13 cellular contexts compared by ENCODE assay signal in the genomic region with DNA sequence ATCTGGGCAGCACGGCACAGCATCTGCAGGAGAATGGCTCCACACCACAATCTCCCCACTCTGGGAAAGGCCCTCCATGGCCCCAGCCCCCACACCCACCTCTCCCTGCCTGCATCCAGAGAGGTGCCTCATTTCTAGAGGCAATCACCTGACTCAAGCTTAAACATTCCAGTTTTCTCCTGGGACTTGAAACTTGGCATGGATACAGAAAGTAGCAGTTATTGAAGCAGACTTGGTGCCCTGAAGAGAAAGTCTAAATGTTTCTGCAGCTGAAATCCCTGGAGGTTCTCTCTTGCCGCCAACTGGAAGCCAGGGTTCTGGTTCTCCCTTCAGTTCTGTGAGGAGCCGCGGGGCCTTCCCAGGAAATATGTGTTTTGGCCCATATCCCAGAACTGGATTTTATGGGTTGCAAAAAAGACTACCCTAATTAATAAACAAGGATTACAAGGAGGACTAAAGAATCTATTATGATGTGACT.
DNase-seq lines count a peak whose midpoint lies in the region; ATAC-seq and TF ChIP-seq lines count a peak whose summit lies in the region.
"Had no signal": no experiment of that assay in that cellular context is flagged by ENCODE, and none has a peak within 500 bp of the region (broad histone marks: within the 10 kb centered on the region; RNA-seq: fewer than 3 reads in every experiment).

No MANE protein-coding gene starts in this region.

- no peak overlapping the region for H3K4me3 Mint-ChIP-seq in osteocyte (ENCODE audit: unreplicated experiment)
- H3K4me3 Mint-ChIP-seq in effector memory CD8-positive, alpha-beta T cell: no peak overlapping the region
- H3K4me3 Mint-ChIP-seq: memory B cell had no signal

- H3K4me3 ChIP-seq in body of pancreas (no peak overlapping the region), transverse colon (no peak overlapping the region)
- H3K4me3 ChIP-seq: psoas muscle had no signal

- TF ChIP-seq POLR2A in body of pancreas (IDR thresholded peaks at IDR 0.05): no peak
- no peak for TF ChIP-seq POLR2A in transverse colon (IDR thresholded peaks at IDR 0.05)

- WGBS in body of pancreas, 2 donors: 43 to 69% methylated on average over 3 to 4 of the region's 4 CpGs
- 57 to 86% methylated on average over 1 to 4 of the region's 4 CpGs for WGBS in transverse colon (ENCODE audit: low coverage in 1 of 2), 2 donors

- H3K27me3 ChIP-seq in body of pancreas (no peaks in the 10 kb centered on the region), transverse colon (no peaks in the 10 kb centered on the region)

- peak overlapping the region; percentile 34 for H3K27ac ChIP-seq in epithelial cell of prostate
- no peak overlapping the region for H3K27ac ChIP-seq in body of pancreas
- no peak overlapping the region for H3K27ac ChIP-seq in transverse colon
- H3K27ac ChIP-seq: psoas muscle had no signal

- DNase-seq in ELR (ENCODE audit: low read depth): peak; percentile 6
- peak; percentile 41 for DNase-seq in NCI-H226
- DNase-seq in epithelial cell of prostate (ENCODE audit: low read depth, low spot score): no peak
- no peak for DNase-seq in osteocyte (ENCODE audit: extremely low spot score, unreplicated experiment)
- DNase-seq in body of pancreas: no peak
- DNase-seq in effector memory CD8-positive, alpha-beta T cell: no peak
- DNase-seq in transverse colon: no peak
- DNase-seq: activated CD4-positive, alpha-beta T cell treated with anti-CD3 and anti-CD28 coated beads, Interleukin-2, amount 50 U/mL, for 1 hour; activated effector memory CD4-positive, alpha-beta T cell treated with anti-CD3 and anti-CD28 coated beads, Interleukin-2, amount 50 U/mL, for 16 hours; glutamatergic neuron; psoas muscle had no signal

- in situ Hi-C loops in transverse colon (cut with MboI; ENCODE audit: low pct_ligation_motif_present in 1 of 4, low pct_unique_long_range_greater_than_20kb in 1 of 4, low sequenced_read_pairs in 3 of 4): no loop called here

- intact Hi-C loops in body of pancreas (cut with DNase I): no loop called here
- intact Hi-C loops in transverse colon (cut with DNase I; ENCODE audit: low total_unique reads): no loop called here

- H3K9me3 ChIP-seq in body of pancreas (no peaks in the 10 kb centered on the region), transverse colon (no peaks in the 10 kb centered on the region)
- H3K9me3 ChIP-seq: psoas muscle had no signal

- no peak for ATAC-seq in HG02759 (IDR thresholded peaks at IDR 0.05; ENCODE audit: unreplicated experiment)
- no peak for ATAC-seq in body of pancreas
- no peak for ATAC-seq in effector memory CD8-positive, alpha-beta T cell (replicated peaks)
- ATAC-seq: psoas muscle had no signal

- no peak for TF ChIP-seq EP300 in transverse colon (IDR thresholded peaks at IDR 0.05; ENCODE audit: low read depth)

- no peaks in the 10 kb centered on the region for H3K36me3 ChIP-seq in body of pancreas (replicated peaks in 1 of 2; ENCODE audit: insufficient read depth in 1 of 2, low read depth in 2 of 2)
- H3K36me3 ChIP-seq in transverse colon: no peaks in the 10 kb centered on the region

- H3K4me1 ChIP-seq in body of pancreas (no peaks in the 10 kb centered on the region), transverse colon (peaks cover 0 to 7% (median 0%) of the 10 kb centered on the region in 4 donors)
- H3K4me1 ChIP-seq: psoas muscle had no signal

- H3K4me1 Mint-ChIP-seq in osteocyte (ENCODE audit: unreplicated experiment): peaks cover 42% of the 10 kb centered on the region
- H3K4me1 Mint-ChIP-seq in effector memory CD8-positive, alpha-beta T cell (ENCODE audit: low read depth in 2 of 2): peaks cover 14% of the 10 kb centered on the region in 2 donors

- TF ChIP-seq CTCF in osteocyte (IDR thresholded peaks at IDR 0.05): no peak
- no peak for TF ChIP-seq CTCF in body of pancreas (IDR thresholded peaks at IDR 0.05)
- no peak for TF ChIP-seq CTCF in transverse colon (IDR thresholded peaks at IDR 0.05)

- H3K36me3 Mint-ChIP-seq in osteocyte (ENCODE audit: unreplicated experiment): no peaks in the 10 kb centered on the region
- H3K36me3 Mint-ChIP-seq in effector memory CD8-positive, alpha-beta T cell (ENCODE audit: insufficient read depth): peaks cover 4% of the 10 kb centered on the region
- H3K36me3 Mint-ChIP-seq: memory B cell had no signal

- H3K9me3 Mint-ChIP-seq in osteocyte (ENCODE audit: unreplicated experiment): no peaks in the 10 kb centered on the region
- no peaks in the 10 kb centered on the region for H3K9me3 Mint-ChIP-seq in effector memory CD8-positive, alpha-beta T cell
- H3K9me3 Mint-ChIP-seq: memory B cell had no signal

- no peaks in the 10 kb centered on the region for H3K27me3 Mint-ChIP-seq in osteocyte (ENCODE audit: unreplicated experiment)
- H3K27me3 Mint-ChIP-seq in effector memory CD8-positive, alpha-beta T cell: peaks cover 6 to 8% of the 10 kb centered on the region in 2 donors

- H3K27ac Mint-ChIP-seq in osteocyte (ENCODE audit: unreplicated experiment): peak overlapping the region; percentile 53
- H3K27ac Mint-ChIP-seq in effector memory CD8-positive, alpha-beta T cell: no peak overlapping the region
- H3K27ac Mint-ChIP-seq: memory B cell had no signal

Comparison
In these comparisons a context has a peak if more than half of its experiments do, and no peak if none do; other contexts are left out.
1. DNase-seq: peak in ELR (single experiment) and NCI-H226 (single experiment); none in epithelial cell of prostate (single experiment), osteocyte (single experiment), body of pancreas (0 of 4), effector memory CD8-positive, alpha-beta T cell (0 of 3) and transverse colon (single experiment).